ENCODE assay signal across 20 cellular contexts in genomic region chr3:27877122-27878011, GRCh38.
DNase-seq lines count a peak whose midpoint lies in the region; ATAC-seq, FAIRE-seq and TF ChIP-seq lines count a peak whose summit lies in the region.
"Had no signal": no experiment of that assay in that cellular context is flagged by ENCODE, and none has a peak within 500 bp of the region (broad histone marks: within the 10 kb centered on the region; RNA-seq: fewer than 3 reads in every experiment).

No MANE protein-coding gene starts in this region.

- no peak overlapping the region for H3K4me2 ChIP-seq in GM12878 (ENCODE audit: control insufficient read depth, insufficient read depth)

- DNase-seq in activated T-cell treated with anti-CD3 and anti-CD28 coated beads, Interleukin-2, amount 50 U/mL, for 72 hours: no peak
- no peak for DNase-seq in activated T-cell treated with anti-CD3 and anti-CD28 coated beads, Interleukin-2, amount 50 U/mL, for 4 hours
- DNase-seq in NT2/D1 (ENCODE audit: low read depth, low spot score) (peak; percentile 32), GM12878 (ENCODE audit: low read depth, low spot score) (no peak), pancreas (peak in 4 of 6 donors; percentile 31 to 59 (median 57)), kidney tubule cell (ENCODE audit: low spot score) (no peak), GM10248 (ENCODE audit: extremely low spot score) (no peak)
- DNase-seq: dorsolateral prefrontal cortex, left lung, NCI-H1048, NCI-H2081 treated with DMSO at 0.1 percent for 48 hours, NCI-H526, occipital lobe, right cardiac atrium, SIG-M5 had no signal

- TF ChIP-seq EP300 in GM12878 (IDR thresholded peaks at IDR 0.05; ENCODE audit: borderline replicate concordance in 1 of 2, control insufficient read depth in 1 of 2, low read depth in 2 of 2, low read length in 2 of 2): no peak

- no TSS peak for BruUV-seq in GM12878 (replicated peaks; lab: Mats Ljungman, UMichigan)

- H3K4me3 ChIP-seq in NT2/D1 (ENCODE audit: insufficient read length, low read depth) (no peak overlapping the region), GM12878 (no peak overlapping the region), pancreas (no peak overlapping the region)
- H3K4me3 ChIP-seq: dorsolateral prefrontal cortex, gastroesophageal sphincter, left lung had no signal

- 26% methylated on average over 7 of the region's 7 CpGs for WGBS in GM12878 (ENCODE audit: insufficient coverage, insufficient replicate concordance, low lambda C conversion rate, missing lambda C conversion rate)
- WGBS in pancreas, 2 donors: 9 to 13% methylated on average over 7 of the region's 7 CpGs

- no peaks in the 10 kb centered on the region for H3K79me2 ChIP-seq in GM12878 (ENCODE audit: control insufficient read depth, insufficient read depth, low read length)

- peak overlapping the region in 1 of 2 donors; percentile 49 for H3K4me3 Mint-ChIP-seq in activated T-cell treated with anti-CD3 and anti-CD28 coated beads, Interleukin-2, amount 50 U/mL, for 72 hours
- H3K4me3 Mint-ChIP-seq in activated T-cell treated with anti-CD3 and anti-CD28 coated beads, Interleukin-2, amount 50 U/mL, for 4 hours: no peak overlapping the region

- no peaks in the 10 kb centered on the region for H3K4me1 ChIP-seq in NT2/D1 (ENCODE audit: insufficient read depth, insufficient read length)
- H3K4me1 ChIP-seq in GM12878 (ENCODE audit: control insufficient read depth, insufficient read depth, low read length): no peaks in the 10 kb centered on the region; the same call in 1 of the 2 replicates
- H3K4me1 ChIP-seq in pancreas: peaks cover 6 to 18% (median 17%) of the 10 kb centered on the region in 3 donors
- H3K4me1 ChIP-seq: gastroesophageal sphincter, left lung had no signal

- no peak overlapping the region for H3K9ac ChIP-seq in NT2/D1 (ENCODE audit: insufficient read length, low read depth)
- no peak overlapping the region for H3K9ac ChIP-seq in GM12878 (ENCODE audit: control insufficient read depth, insufficient read depth, low read length)

- RAD21 ChIA-PET in GM12878 (lab: Charles Lee; ENCODE audit: unreplicated experiment): no interaction called here

- SMC1A ChIA-PET in GM12878 (lab: Charles Lee; ENCODE audit: uncharacterized antibody, unreplicated experiment): interaction anchor here (0.9 kb wide), 1 partner anchor 16 kb away, joined by 5 read pairs; no protein-coding TSS in a partner anchor

- H3K27ac Mint-ChIP-seq in activated T-cell treated with anti-CD3 and anti-CD28 coated beads, Interleukin-2, amount 50 U/mL, for 72 hours: peak overlapping the region; percentile 55

- H3K36me3 ChIP-seq in NT2/D1 (ENCODE audit: insufficient read depth, insufficient read length, low read length) (no peaks in the 10 kb centered on the region), GM12878 (ENCODE audit: control insufficient read depth in 2 of 2, insufficient read depth in 2 of 2, low read length in 1 of 2) (no peaks in the 10 kb centered on the region), pancreas (no peaks in the 10 kb centered on the region)
- H3K36me3 ChIP-seq: gastroesophageal sphincter, left lung had no signal

- POLR2A ChIA-PET in GM12878 (lab: Charles Lee): no interaction called here
- POLR2A ChIA-PET in GM10248 (lab: Yijun Ruan, JAX): no interaction called here

- no peak for TF ChIP-seq CTCF in GM12878 (IDR thresholded peaks at IDR 0.05 in 2 of 3, conservative IDR thresholded peaks at IDR 0.05 in 1 of 3; ENCODE audit: control insufficient read depth in 2 of 3, extremely low read depth in 1 of 3, insufficient read depth in 1 of 3, low read depth in 3 of 3, low read length in 3 of 3)
- TF ChIP-seq CTCF in pancreas (IDR thresholded peaks at IDR 0.05): no peak
- TF ChIP-seq CTCF in GM10248 (IDR thresholded peaks at IDR 0.05; ENCODE audit: control extremely low read depth, extremely low read depth, low read depth, missing control alignments): no peak

- CTCF ChIA-PET in GM12878 (lab: Yijun Ruan, JAX): interaction anchor here (0.6 kb wide), 1 partner anchor 15 kb away, joined by 3 read pairs; no protein-coding TSS in a partner anchor
- CTCF ChIA-PET in GM10248 (lab: Yijun Ruan, JAX): no interaction called here

- peaks cover 1 to 2% of the 10 kb centered on the region in 2 donors for H3K9me3 Mint-ChIP-seq in activated T-cell treated with anti-CD3 and anti-CD28 coated beads, Interleukin-2, amount 50 U/mL, for 72 hours
- no peaks in the 10 kb centered on the region for H3K9me3 Mint-ChIP-seq in activated T-cell treated with anti-CD3 and anti-CD28 coated beads, Interleukin-2, amount 50 U/mL, for 4 hours

- H3K9me3 ChIP-seq in NT2/D1 (ENCODE audit: insufficient read depth, low read length): peaks cover 8% of the 10 kb centered on the region; the same call in 1 of the 2 replicates
- no peaks in the 10 kb centered on the region for H3K9me3 ChIP-seq in GM12878 (replicated peaks; ENCODE audit: control insufficient read depth, insufficient read depth, low read length)
- H3K9me3 ChIP-seq in pancreas: no peaks in the 10 kb centered on the region
- H3K9me3 ChIP-seq: gastroesophageal sphincter, left lung had no signal

- in situ Hi-C loops in GM12878 (cut with MboI): no loop called here

- H3K36me3 Mint-ChIP-seq in activated T-cell treated with anti-CD3 and anti-CD28 coated beads, Interleukin-2, amount 50 U/mL, for 72 hours (ENCODE audit: insufficient read depth in 2 of 2): peaks cover 0 to 3% of the 10 kb centered on the region in 2 donors
- H3K36me3 Mint-ChIP-seq in activated T-cell treated with anti-CD3 and anti-CD28 coated beads, Interleukin-2, amount 50 U/mL, for 4 hours (ENCODE audit: insufficient read depth): no peaks in the 10 kb centered on the region

- H3K27me3 Mint-ChIP-seq in activated T-cell treated with anti-CD3 and anti-CD28 coated beads, Interleukin-2, amount 50 U/mL, for 72 hours (ENCODE audit: low read depth): no peaks in the 10 kb centered on the region
- H3K27me3 Mint-ChIP-seq in activated T-cell treated with anti-CD3 and anti-CD28 coated beads, Interleukin-2, amount 50 U/mL, for 4 hours (ENCODE audit: low read depth): no peaks in the 10 kb centered on the region

- no peak for TF ChIP-seq POLR2A in GM12878 (IDR thresholded peaks at IDR 0.05; ENCODE audit: low read depth, low read length)

- FAIRE-seq in GM12878 (lab: Jason Lieb, UNC) (no peak), pancreas (lab: Jason Lieb, UNC) (no peak)
- FAIRE-seq: G401.6 had no signal

- H4K20me1 ChIP-seq in GM12878 (ENCODE audit: control insufficient read depth, insufficient read depth): no peaks in the 10 kb centered on the region

- no peak for TF ChIP-seq RAD21 in GM12878 (IDR thresholded peaks at IDR 0.05; ENCODE audit: insufficient read depth, low read depth, low read length)

- intact Hi-C loops in GM12878 (cut with micrococcal nuclease; ENCODE audit: unreplicated experiment): no loop called here
- intact Hi-C loops in pancreas (cut with DNase I): no loop called here

- H3K27me3 ChIP-seq in NT2/D1 (ENCODE audit: insufficient read depth, insufficient read length) (no peaks in the 10 kb centered on the region), GM12878 (replicated peaks in 1 of 2; ENCODE audit: control insufficient read depth in 2 of 2, insufficient read depth in 2 of 2, low read length in 1 of 2) (no peaks in the 10 kb centered on the region), pancreas (no peaks in the 10 kb centered on the region)
- H3K27me3 ChIP-seq: left lung had no signal

- ATAC-seq in activated T-cell treated with anti-CD3 and anti-CD28 coated beads, Interleukin-2, amount 50 U/mL, for 72 hours (replicated peaks in 1 of 2): no peak
- no peak for ATAC-seq in activated T-cell treated with anti-CD3 and anti-CD28 coated beads, Interleukin-2, amount 50 U/mL, for 4 hours
- ATAC-seq in GM12878 (no peak), pancreas (peak; percentile 83 to 94 (median 92)), HG02938 (IDR thresholded peaks at IDR 0.05; ENCODE audit: unreplicated experiment) (no peak)
- ATAC-seq: esophagus mucosa, gastroesophageal sphincter, left lung, right cardiac atrium had no signal

- H3K4me1 Mint-ChIP-seq in activated T-cell treated with anti-CD3 and anti-CD28 coated beads, Interleukin-2, amount 50 U/mL, for 72 hours (ENCODE audit: low read depth): peaks cover 54% of the 10 kb centered on the region
- H3K4me1 Mint-ChIP-seq in activated T-cell treated with anti-CD3 and anti-CD28 coated beads, Interleukin-2, amount 50 U/mL, for 4 hours (ENCODE audit: low read depth): peaks cover 54% of the 10 kb centered on the region

- H3K27ac ChIP-seq in GM12878 (ENCODE audit: control insufficient read depth, insufficient read depth): no peak overlapping the region
- peak overlapping the region in 2 of 4 donors; percentile 11 to 19 for H3K27ac ChIP-seq in pancreas
- H3K27ac ChIP-seq: dorsolateral prefrontal cortex, gastroesophageal sphincter, HL-60, left lung had no signal

- H2AFZ ChIP-seq in GM12878 (ENCODE audit: control insufficient read depth, low read depth, low read length): no peak overlapping the region

TF ChIP-seq in GM12878, 131 proteins besides CTCF, POLR2A, EP300 and RAD21 (continues in another document):
- peak; percentile 49; the same call in 1 of the 2 replicates for TF ChIP-seq ZNF687 (IDR thresholded peaks at IDR 0.05)
- no peak for TF ChIP-seq BHLHE40 (IDR thresholded peaks at IDR 0.05; ENCODE audit: borderline replicate concordance in 1 of 2, low read depth in 2 of 2, low read length in 1 of 2)

Comparison
In these comparisons a context has a peak if more than half of its experiments do, and no peak if none do; other contexts are left out.
1. ATAC-seq: peak in pancreas (4 of 4); none in activated T-cell treated with anti-CD3 and anti-CD28 coated beads, Interleukin-2, amount 50 U/mL, for 72 hours (0 of 2), activated T-cell treated with anti-CD3 and anti-CD28 coated beads, Interleukin-2, amount 50 U/mL, for 4 hours (0 of 2), GM12878 (single experiment) and HG02938 (single experiment).
2. DNase-seq: peak in NT2/D1 (single experiment) and pancreas (4 of 6); none in activated T-cell treated with anti-CD3 and anti-CD28 coated beads, Interleukin-2, amount 50 U/mL, for 72 hours (0 of 2), activated T-cell treated with anti-CD3 and anti-CD28 coated beads, Interleukin-2, amount 50 U/mL, for 4 hours (single experiment), GM12878 (single experiment), kidney tubule cell (single experiment) and GM10248 (single experiment).